7 cellular contexts compared by ENCODE assay signal in genomic region chr2:27381577-27382181, GRCh38. TPM values are rescaled to one million over a fixed set of nuclear protein-coding genes. Genes with fewer than 3 reads are reported as not detected.
DNase-seq lines count a peak whose midpoint lies in the region; ATAC-seq and TF ChIP-seq lines count a peak whose summit lies in the region.
"Had no signal": no experiment of that assay in that cellular context is flagged by ENCODE, and none has a peak within 500 bp of the region (broad histone marks: within the 10 kb centered on the region; RNA-seq: fewer than 3 reads in every experiment).

No MANE protein-coding gene starts in this region.

- TF ChIP-seq CTCF in SK-N-SH (IDR thresholded peaks at IDR 0.05): no peak

- no peak for TF ChIP-seq EP300 in SK-N-SH (IDR thresholded peaks at IDR 0.05; ENCODE audit: borderline replicate concordance in 1 of 2, low read depth in 1 of 2, low read length in 1 of 2)

- 88% methylated on average over 10 of the region's 10 CpGs for WGBS in SK-N-SH (ENCODE audit: low lambda C conversion rate)
- WGBS in ectodermal cell, 2 experiments: 95% methylated on average over 10 of the region's 10 CpGs

- H3K9me3 ChIP-seq in SK-N-SH (no peaks in the 10 kb centered on the region), ectodermal cell (ENCODE audit: control insufficient read depth, low read length) (no peaks in the 10 kb centered on the region)

- no peak overlapping the region for H3K9ac ChIP-seq in SK-N-SH

- no peaks in the 10 kb centered on the region for H3K27me3 Mint-ChIP-seq in stimulated activated naive CD8-positive, alpha-beta T cell treated with anti-CD3 and anti-CD28 coated beads, Interleukin-15, amount 100 ng/mL, for 72 hours

- no peak overlapping the region for H2AFZ ChIP-seq in SK-N-SH (ENCODE audit: low read depth)

- H3K79me2 ChIP-seq in SK-N-SH (ENCODE audit: insufficient read depth): peaks cover 36% of the 10 kb centered on the region

- no peak overlapping the region for H3K4me2 ChIP-seq in SK-N-SH

- H3K4me1 Mint-ChIP-seq in stimulated activated naive CD8-positive, alpha-beta T cell treated with anti-CD3 and anti-CD28 coated beads, Interleukin-15, amount 100 ng/mL, for 72 hours: peaks cover 55% of the 10 kb centered on the region

- no peak for ATAC-seq in SK-N-SH treated with all-trans-retinoic acid at 6 μM for 48 hours
- ATAC-seq in stimulated activated naive CD8-positive, alpha-beta T cell treated with anti-CD3 and anti-CD28 coated beads, Interleukin-15, amount 100 ng/mL, for 72 hours: no peak
- ATAC-seq in GM18502 (IDR thresholded peaks at IDR 0.05; ENCODE audit: poor library complexity, unreplicated experiment): no peak

- H3F3A ChIP-seq in SK-N-SH (replicated peaks; ENCODE audit: insufficient read depth): peaks cover 44% of the 10 kb centered on the region

- peak overlapping the region; percentile 90 to 93 for H3K4me3 Mint-ChIP-seq in stimulated activated naive CD8-positive, alpha-beta T cell treated with anti-CD3 and anti-CD28 coated beads, Interleukin-15, amount 100 ng/mL, for 72 hours

- H3K27ac Mint-ChIP-seq in stimulated activated naive CD8-positive, alpha-beta T cell treated with anti-CD3 and anti-CD28 coated beads, Interleukin-15, amount 100 ng/mL, for 72 hours: peak overlapping the region in 1 of 2 donors; percentile 96

- H3K27me3 ChIP-seq in SK-N-SH (ENCODE audit: insufficient read depth): no peaks in the 10 kb centered on the region
- no peaks in the 10 kb centered on the region for H3K27me3 ChIP-seq in ectodermal cell (ENCODE audit: control insufficient read depth, insufficient read depth, low read length, poor library complexity, severe bottlenecking)

- no peak overlapping the region for H3K4me3 ChIP-seq in SK-N-SH (ENCODE audit: low read depth in 2 of 2, low read length in 1 of 2)
- H3K4me3 ChIP-seq in ectodermal cell (ENCODE audit: insufficient read depth, low read depth, low read length): no peak overlapping the region

- peak overlapping the region; percentile 68 to 95; a peak in 3 of 4 replicates for H3K27ac ChIP-seq in SK-N-SH (ENCODE audit: low read depth in 2 of 2, low read length in 1 of 2)
- peak overlapping the region; percentile 87 for H3K27ac ChIP-seq in ectodermal cell (ENCODE audit: insufficient read depth, low read depth, low read length, poor library complexity, severe bottlenecking)

- CTCF ChIA-PET in SK-N-SH (lab: Yijun Ruan, JAX): interaction anchor here (0.7 to 5.7 kb wide), 3 partner anchors 11 to 26 kb away, joined by 3 to 36 read pairs (median 28); partner anchors contain the start of genes EIF2B4, PPM1G and SNX17

- DNase-seq in SK-N-SH (no peak), NCI-H748 treated with DMSO at 0.1 percent for 48 hours (lab: John Stamatoyannopoulos, UW) (no peak)
- DNase-seq in stimulated activated naive CD8-positive, alpha-beta T cell treated with anti-CD3 and anti-CD28 coated beads, Interleukin-15, amount 100 ng/mL, for 72 hours: no peak
- DNase-seq: stimulated activated naive CD4-positive, alpha-beta T cell treated with Interleukin-2 at 50 U/mL for 16 hours had no signal

- no peak for TF ChIP-seq RAD21 in SK-N-SH (IDR thresholded peaks at IDR 0.05; ENCODE audit: low read length)

- no peaks in the 10 kb centered on the region for H3K9me3 Mint-ChIP-seq in stimulated activated naive CD8-positive, alpha-beta T cell treated with anti-CD3 and anti-CD28 coated beads, Interleukin-15, amount 100 ng/mL, for 72 hours

- POLR2A ChIA-PET in SK-N-SH (lab: Yijun Ruan, JAX): interaction anchor here (0.9 to 4.4 kb wide), 4 partner anchors 11 to 46 kb away, joined by 4 to 34 read pairs (median 18); partner anchors contain the start of genes EIF2B4, GTF3C2, NRBP1 and PPM1G

- peaks cover 46 to 77% of the 10 kb centered on the region in 2 experiments for H3K36me3 ChIP-seq in SK-N-SH (replicated peaks in 1 of 2; ENCODE audit: control insufficient read depth in 1 of 2, insufficient read depth in 2 of 2, low read length in 1 of 2)
- peaks cover 59% of the 10 kb centered on the region for H3K36me3 ChIP-seq in ectodermal cell (ENCODE audit: control insufficient read depth, insufficient read depth, low read length)

- peaks cover 4% of the 10 kb centered on the region; the same call in 1 of the 2 replicates for H4K20me1 ChIP-seq in SK-N-SH (ENCODE audit: insufficient read depth)

- H3K9me2 ChIP-seq in SK-N-SH: no peaks in the 10 kb centered on the region

- H3K4me1 ChIP-seq in SK-N-SH (ENCODE audit: control insufficient read depth in 1 of 2, insufficient read depth in 2 of 2, low read depth in 1 of 2, low read length in 1 of 2) (peaks cover 15 to 45% of the 10 kb centered on the region in 2 experiments; a peak in 3 of 4 replicates), ectodermal cell (ENCODE audit: control insufficient read depth, insufficient read depth, low read length) (peaks cover 16% of the 10 kb centered on the region)

TF ChIP-seq in SK-N-SH, 30 proteins besides CTCF, POLR2A, EP300 and RAD21:
- no peak for TF ChIP-seq POLR2AphosphoS5 (IDR thresholded peaks at IDR 0.05; ENCODE audit: low read depth, low read length)

TF ChIP-seq in SK-N-SH treated with all-trans-retinoic acid at 6 μM for 48 hours, 23 proteins besides CTCF, POLR2A, EP300 and RAD21 (continues in another document):
- TF ChIP-seq, protein P1, sequence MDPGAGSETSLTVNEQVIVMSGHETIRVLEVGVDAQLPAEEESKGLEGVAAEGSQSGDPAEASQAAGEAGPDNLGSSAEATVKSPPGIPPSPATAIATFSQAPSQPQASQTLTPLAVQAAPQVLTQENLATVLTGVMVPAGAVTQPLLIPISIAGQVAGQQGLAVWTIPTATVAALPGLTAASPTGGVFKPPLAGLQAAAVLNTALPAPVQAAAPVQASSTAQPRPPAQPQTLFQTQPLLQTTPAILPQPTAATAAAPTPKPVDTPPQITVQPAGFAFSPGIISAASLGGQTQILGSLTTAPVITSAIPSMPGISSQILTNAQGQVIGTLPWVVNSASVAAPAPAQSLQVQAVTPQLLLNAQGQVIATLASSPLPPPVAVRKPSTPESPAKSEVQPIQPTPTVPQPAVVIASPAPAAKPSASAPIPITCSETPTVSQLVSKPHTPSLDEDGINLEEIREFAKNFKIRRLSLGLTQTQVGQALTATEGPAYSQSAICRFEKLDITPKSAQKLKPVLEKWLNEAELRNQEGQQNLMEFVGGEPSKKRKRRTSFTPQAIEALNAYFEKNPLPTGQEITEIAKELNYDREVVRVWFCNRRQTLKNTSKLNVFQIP (CRISPR knock-in tag; IDR thresholded peaks at IDR 0.05; ENCODE audit: borderline replicate concordance, low read depth): no peak
- TF ChIP-seq PPARA (CRISPR knock-in tag; IDR thresholded peaks at IDR 0.05; ENCODE audit: borderline replicate concordance): no peak
- TF ChIP-seq SNAI2 (CRISPR knock-in tag; IDR thresholded peaks at IDR 0.05): no peak
- TF ChIP-seq TOX (CRISPR knock-in tag; IDR thresholded peaks at IDR 0.05; ENCODE audit: borderline replicate concordance): no peak

RNA-seq across cellular contexts. Expression of gene ZNF513, which starts 1.1 kb away (rescaled TPM):
- polyA plus RNA-seq in SK-N-SH (2012; rRNA removed): 53.8 and 63.7 TPM in 2 replicates
- polyA plus RNA-seq in SK-N-SH (2012; cell fraction: cytosol; rRNA removed): 24.6 and 31.8 TPM in 2 replicates
- polyA plus RNA-seq in SK-N-SH (2012; cell fraction: nucleus; rRNA removed): 195 and 213 TPM in 2 replicates
- 30.7 TPM for polyA plus RNA-seq in ectodermal cell (2013, experiment 1 of 4)
- polyA plus RNA-seq in ectodermal cell (2013, experiment 2 of 4): 34.7 TPM
- polyA plus RNA-seq in ectodermal cell (2013, experiment 3 of 4): 27.8 TPM
- polyA plus RNA-seq in ectodermal cell (2013, experiment 4 of 4): 30.9 TPM

RNA-seq across cellular contexts. Expression of gene SNX17, which starts 11.3 kb away (rescaled TPM):
- polyA plus RNA-seq in SK-N-SH (2012; rRNA removed): 128 and 145 TPM in 2 replicates
- 103 and 135 TPM in 2 replicates for polyA plus RNA-seq in SK-N-SH (2012; cell fraction: cytosol; rRNA removed)
- 150 and 153 TPM in 2 replicates for polyA plus RNA-seq in SK-N-SH (2012; cell fraction: nucleus; rRNA removed)
- 83.8 TPM for polyA plus RNA-seq in ectodermal cell (2013, experiment 1 of 4)
- 92.4 TPM for polyA plus RNA-seq in ectodermal cell (2013, experiment 2 of 4)
- 65.9 TPM for polyA plus RNA-seq in ectodermal cell (2013, experiment 3 of 4)
- 75.7 TPM for polyA plus RNA-seq in ectodermal cell (2013, experiment 4 of 4)

RNA-seq across cellular contexts. Expression of gene EIF2B4, which starts 11.5 kb away (rescaled TPM):
- 51.7 and 56.0 TPM in 2 replicates for polyA plus RNA-seq in SK-N-SH (2012; rRNA removed)
- 29.4 and 37.1 TPM in 2 replicates for polyA plus RNA-seq in SK-N-SH (2012; cell fraction: cytosol; rRNA removed)
- polyA plus RNA-seq in SK-N-SH (2012; cell fraction: nucleus; rRNA removed): 160 and 163 TPM in 2 replicates
- polyA plus RNA-seq in ectodermal cell (2013, experiment 1 of 4): 64.2 TPM
- polyA plus RNA-seq in ectodermal cell (2013, experiment 2 of 4): 65.0 TPM
- 51.2 TPM for polyA plus RNA-seq in ectodermal cell (2013, experiment 3 of 4)
- polyA plus RNA-seq in ectodermal cell (2013, experiment 4 of 4): 60.3 TPM

RNA-seq across cellular contexts. Expression of gene GTF3C2, which starts 25.1 kb away (rescaled TPM):
- polyA plus RNA-seq in SK-N-SH (2012; rRNA removed): 65.8 and 76.0 TPM in 2 replicates
- 44.7 and 53.9 TPM in 2 replicates for polyA plus RNA-seq in SK-N-SH (2012; cell fraction: cytosol; rRNA removed)
- polyA plus RNA-seq in SK-N-SH (2012; cell fraction: nucleus; rRNA removed): 131 and 185 TPM in 2 replicates
- 115 TPM for polyA plus RNA-seq in ectodermal cell (2013, experiment 1 of 4)
- 115 TPM for polyA plus RNA-seq in ectodermal cell (2013, experiment 2 of 4)
- 78.5 TPM for polyA plus RNA-seq in ectodermal cell (2013, experiment 3 of 4)
- 97.4 TPM for polyA plus RNA-seq in ectodermal cell (2013, experiment 4 of 4)

RNA-seq across cellular contexts. Expression of gene PPM1G, which starts 27.7 kb away (rescaled TPM):
- polyA plus RNA-seq in SK-N-SH (2012; rRNA removed): 99.7 and 113 TPM in 2 replicates
- 118 and 123 TPM in 2 replicates for polyA plus RNA-seq in SK-N-SH (2012; cell fraction: cytosol; rRNA removed)
- polyA plus RNA-seq in SK-N-SH (2012; cell fraction: nucleus; rRNA removed): 90.9 and 97.1 TPM in 2 replicates
- 144 TPM for polyA plus RNA-seq in ectodermal cell (2013, experiment 1 of 4)
- polyA plus RNA-seq in ectodermal cell (2013, experiment 2 of 4): 138 TPM
- 111 TPM for polyA plus RNA-seq in ectodermal cell (2013, experiment 3 of 4)
- 120 TPM for polyA plus RNA-seq in ectodermal cell (2013, experiment 4 of 4)
